In the genomic region with DNA sequence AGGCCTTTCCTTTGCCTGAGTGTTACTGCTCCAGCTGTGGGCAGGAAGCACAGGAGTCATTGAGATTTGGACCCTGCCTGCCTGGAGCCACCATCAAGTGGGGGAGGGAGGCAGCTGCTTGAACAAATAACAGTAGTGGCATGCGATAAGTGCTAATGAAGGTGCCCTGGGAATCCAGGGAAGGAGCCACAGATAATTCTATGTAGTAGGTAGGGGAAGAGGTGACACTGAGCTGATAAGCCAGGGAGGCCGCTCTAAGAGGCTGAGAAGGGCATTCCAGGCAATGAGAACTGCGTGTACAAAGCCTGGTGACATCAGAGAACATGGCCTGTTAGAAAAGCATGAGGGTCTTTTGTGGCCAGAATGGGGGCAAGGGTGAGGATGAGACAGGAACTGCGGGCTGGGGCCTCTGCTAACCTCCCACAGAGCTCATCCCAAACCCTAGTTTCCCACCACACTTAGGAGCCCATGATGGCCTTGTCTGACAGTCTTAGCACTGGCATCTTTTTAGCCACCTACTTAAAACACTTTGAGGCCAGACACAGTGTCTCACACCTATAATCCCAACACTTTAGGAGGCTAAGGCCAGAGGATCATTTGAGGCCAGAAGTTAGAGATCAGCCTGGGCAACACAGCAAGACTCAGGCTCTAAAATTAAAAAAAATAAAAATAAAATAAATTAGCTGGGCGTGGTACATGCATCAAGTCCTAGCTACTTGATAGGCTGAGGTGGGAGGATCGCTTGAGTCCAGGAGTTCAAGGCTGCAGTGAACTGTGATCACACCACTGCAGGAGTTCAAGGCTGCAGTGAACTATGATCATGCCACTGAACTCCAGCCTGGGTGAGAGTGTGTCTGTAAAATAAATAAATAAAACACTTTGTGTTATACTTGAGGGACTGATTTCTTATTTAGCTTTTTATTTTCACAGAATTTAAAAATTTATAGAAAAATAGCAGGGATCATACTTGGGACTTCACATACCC, we compare ENCODE assay signal across 2 cellular contexts.
TF ChIP-seq lines count a peak whose summit lies in the region.

No MANE protein-coding gene starts in this region.

TF ChIP-seq in IMR-90, 13 proteins besides CTCF, POLR2A, EP300 and RAD21:
- no peak for TF ChIP-seq MXI1 (IDR thresholded peaks at IDR 0.05; ENCODE audit: borderline replicate concordance, low read depth, low read length)
- no peak for TF ChIP-seq RCOR1 (IDR thresholded peaks at IDR 0.05; ENCODE audit: insufficient replicate concordance, low read length)
- TF ChIP-seq SMC3 (IDR thresholded peaks at IDR 0.05; ENCODE audit: low read depth, low read length), result no peak
- no peak for TF ChIP-seq NFE2L2 (IDR thresholded peaks at IDR 0.05; ENCODE audit: low read depth, low read length)
- no peak for TF ChIP-seq MAZ (IDR thresholded peaks at IDR 0.05; ENCODE audit: borderline replicate concordance, low read depth, low read length)
- no peak for TF ChIP-seq FOS (IDR thresholded peaks at IDR 0.05; ENCODE audit: low read depth, low read length)
- no peak for TF ChIP-seq CEBPB (IDR thresholded peaks at IDR 0.05; ENCODE audit: low read depth, low read length)
- TF ChIP-seq, protein P1, sequence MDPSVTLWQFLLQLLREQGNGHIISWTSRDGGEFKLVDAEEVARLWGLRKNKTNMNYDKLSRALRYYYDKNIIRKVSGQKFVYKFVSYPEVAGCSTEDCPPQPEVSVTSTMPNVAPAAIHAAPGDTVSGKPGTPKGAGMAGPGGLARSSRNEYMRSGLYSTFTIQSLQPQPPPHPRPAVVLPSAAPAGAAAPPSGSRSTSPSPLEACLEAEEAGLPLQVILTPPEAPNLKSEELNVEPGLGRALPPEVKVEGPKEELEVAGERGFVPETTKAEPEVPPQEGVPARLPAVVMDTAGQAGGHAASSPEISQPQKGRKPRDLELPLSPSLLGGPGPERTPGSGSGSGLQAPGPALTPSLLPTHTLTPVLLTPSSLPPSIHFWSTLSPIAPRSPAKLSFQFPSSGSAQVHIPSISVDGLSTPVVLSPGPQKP (IDR thresholded peaks at IDR 0.05; ENCODE audit: borderline replicate concordance, low read depth, low read length), result no peak
- TF ChIP-seq MAFK (IDR thresholded peaks at IDR 0.05; ENCODE audit: low read depth, low read length), result no peak
- no peak for TF ChIP-seq CHD1 (IDR thresholded peaks at IDR 0.05; ENCODE audit: low read depth, low read length)
- no peak for TF ChIP-seq BHLHE40 (IDR thresholded peaks at IDR 0.05; ENCODE audit: low read depth, low read length)
- no peak for TF ChIP-seq RFX5 (IDR thresholded peaks at IDR 0.05; ENCODE audit: low read depth, low read length)
- TF ChIP-seq, protein P2, sequence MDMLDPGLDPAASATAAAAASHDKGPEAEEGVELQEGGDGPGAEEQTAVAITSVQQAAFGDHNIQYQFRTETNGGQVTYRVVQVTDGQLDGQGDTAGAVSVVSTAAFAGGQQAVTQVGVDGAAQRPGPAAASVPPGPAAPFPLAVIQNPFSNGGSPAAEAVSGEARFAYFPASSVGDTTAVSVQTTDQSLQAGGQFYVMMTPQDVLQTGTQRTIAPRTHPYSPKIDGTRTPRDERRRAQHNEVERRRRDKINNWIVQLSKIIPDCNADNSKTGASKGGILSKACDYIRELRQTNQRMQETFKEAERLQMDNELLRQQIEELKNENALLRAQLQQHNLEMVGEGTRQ (IDR thresholded peaks at IDR 0.05; ENCODE audit: low read depth, low read length), result no peak
TF ChIP-seq in IMR-90: peak in this region for 0.

TF ChIP-seq in H1, 55 proteins besides CTCF, POLR2A, EP300 and RAD21:
- TF ChIP-seq CBX8 (IDR thresholded peaks at IDR 0.05; ENCODE audit: borderline replicate concordance, low read depth, low read length), result no peak
- TF ChIP-seq SUZ12 (IDR thresholded peaks at IDR 0.05; ENCODE audit: low read length), result no peak
- TF ChIP-seq POU5F1 (IDR thresholded peaks at IDR 0.05; ENCODE audit: low read depth, low read length), result no peak
- TF ChIP-seq, protein P3, sequence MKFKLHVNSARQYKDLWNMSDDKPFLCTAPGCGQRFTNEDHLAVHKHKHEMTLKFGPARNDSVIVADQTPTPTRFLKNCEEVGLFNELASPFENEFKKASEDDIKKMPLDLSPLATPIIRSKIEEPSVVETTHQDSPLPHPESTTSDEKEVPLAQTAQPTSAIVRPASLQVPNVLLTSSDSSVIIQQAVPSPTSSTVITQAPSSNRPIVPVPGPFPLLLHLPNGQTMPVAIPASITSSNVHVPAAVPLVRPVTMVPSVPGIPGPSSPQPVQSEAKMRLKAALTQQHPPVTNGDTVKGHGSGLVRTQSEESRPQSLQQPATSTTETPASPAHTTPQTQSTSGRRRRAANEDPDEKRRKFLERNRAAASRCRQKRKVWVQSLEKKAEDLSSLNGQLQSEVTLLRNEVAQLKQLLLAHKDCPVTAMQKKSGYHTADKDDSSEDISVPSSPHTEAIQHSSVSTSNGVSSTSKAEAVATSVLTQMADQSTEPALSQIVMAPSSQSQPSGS (IDR thresholded peaks at IDR 0.05; ENCODE audit: low read length), result no peak
- TF ChIP-seq SP2 (IDR thresholded peaks at IDR 0.05; ENCODE audit: low read length), result no peak
- TF ChIP-seq TAF7 (optimal IDR thresholded peaks at IDR 0.05; ENCODE audit: borderline replicate concordance, low read depth, low read length), result no peak
- TF ChIP-seq CREB1 (IDR thresholded peaks at IDR 0.05), result no peak
